ENCODE assay signal across 15 cellular contexts in genomic region chr1:48675251-48675650, GRCh38.
"Had no signal": no experiment of that assay in that cellular context is flagged by ENCODE, and none has a peak within 500 bp of the region (broad histone marks: within the 10 kb centered on the region; RNA-seq: fewer than 3 reads in every experiment).

No MANE protein-coding gene starts in this region.

- DNase-seq: activated CD4-positive, alpha-beta memory T cell treated with anti-CD3 and anti-CD28 coated beads for 36 hours; activated gamma-delta T cell; activated T-cell treated with anti-CD3 and anti-CD28 coated beads, Interleukin-2, amount 50 U/mL, for 48 hours; gastrocnemius medialis; hippocampal formation; left cardiac atrium; mucosa of descending colon; naive thymus-derived CD8-positive, alpha-beta T cell; T-helper 9 cell; tibial artery had no signal

- ATAC-seq: gastrocnemius medialis; left cardiac atrium; mucosa of descending colon; naive thymus-derived CD8-positive, alpha-beta T cell had no signal

- H3K4me3 ChIP-seq: cardiac muscle cell, gastrocnemius medialis, lung, mucosa of descending colon, right atrium auricular region, smooth muscle cell, tibial artery, vagina had no signal
